ENCODE assay signal across 25 cellular contexts in genomic region chr4:93718233-93718632, GRCh38.
"Had no signal": no experiment of that assay in that cellular context is flagged by ENCODE, and none has a peak within 500 bp of the region (broad histone marks: within the 10 kb centered on the region; RNA-seq: fewer than 3 reads in every experiment).

No MANE protein-coding gene starts in this region.

- H3K27ac ChIP-seq: colonic mucosa, coronary artery, dorsolateral prefrontal cortex, epithelial cell of prostate, esophagus muscularis mucosa, esophagus squamous epithelium, foreskin keratinocyte, gastrocnemius medialis, gastroesophageal sphincter, heart left ventricle, heart right ventricle had no signal

- FAIRE-seq: endothelial cell of umbilical vein had no signal

- H3K4me1 ChIP-seq: colonic mucosa, esophagus muscularis mucosa, esophagus squamous epithelium, foreskin keratinocyte, gastrocnemius medialis, gastroesophageal sphincter, heart left ventricle, heart right ventricle had no signal

- H3K36me3 ChIP-seq: colonic mucosa, esophagus muscularis mucosa, esophagus squamous epithelium, gastrocnemius medialis, gastroesophageal sphincter, heart left ventricle, heart right ventricle had no signal

- H3K4me3 ChIP-seq: colonic mucosa, coronary artery, dorsolateral prefrontal cortex, esophagus muscularis mucosa, esophagus squamous epithelium, gastrocnemius medialis, gastroesophageal sphincter, heart left ventricle, heart right ventricle had no signal

- DNase-seq: colonic mucosa; cortex of kidney; dermis blood vessel endothelial cell; dorsolateral prefrontal cortex; effector CD4-positive, alpha-beta T cell; effector CD8-positive, alpha-beta T cell; effector memory CD4-positive, alpha-beta T cell; effector memory CD8-positive, alpha-beta T cell; endodermal cell; erythroblast; esophagus squamous epithelium; foreskin fibroblast; foreskin keratinocyte; foreskin melanocyte; gastrocnemius medialis; glutamatergic neuron; head of caudate nucleus; heart left ventricle; heart right ventricle had no signal

- ATAC-seq: effector memory CD8-positive, alpha-beta T cell; esophagus mucosa; foreskin keratinocyte; gastrocnemius medialis; gastroesophageal sphincter; heart left ventricle; heart right ventricle had no signal

- H3K27me3 ChIP-seq: colonic mucosa, dorsolateral prefrontal cortex, esophagus muscularis mucosa, esophagus squamous epithelium, gastrocnemius medialis, gastroesophageal sphincter, heart left ventricle, heart right ventricle had no signal

- H3K9me3 ChIP-seq: colonic mucosa, esophagus muscularis mucosa, esophagus squamous epithelium, gastrocnemius medialis, gastroesophageal sphincter had no signal
